In genomic region chr15:52178765-52179164, GRCh38 we compare ENCODE assay signal across 8 cellular contexts. TPM values are rescaled to one million over a fixed set of nuclear protein-coding genes. Genes with fewer than 3 reads are reported as not detected.
DNase-seq lines count a peak whose midpoint lies in the region; ATAC-seq, FAIRE-seq and TF ChIP-seq lines count a peak whose summit lies in the region.

No MANE protein-coding gene starts in this region.

- H3K4me3 ChIP-seq in thyroid gland (replicated peaks in 1 of 3): peak overlapping the region; percentile 3 to 87 (median 77)

- no peak for FAIRE-seq in H54 (lab: Jason Lieb, UNC)

- peak overlapping the region; percentile 60 to 92 (median 88) for H3K27ac ChIP-seq in thyroid gland

- no peaks in the 10 kb centered on the region for H3K9me3 Mint-ChIP-seq in activated T-cell treated with anti-CD3 and anti-CD28 coated beads, Interleukin-2, amount 50 U/mL, for 24 hours
- no peaks in the 10 kb centered on the region for H3K9me3 Mint-ChIP-seq in activated naive CD8-positive, alpha-beta T cell treated with anti-CD3 and anti-CD28 coated beads, Interleukin-2, amount 50 U/mL, for 24 hours

- H3K36me3 Mint-ChIP-seq in activated T-cell treated with anti-CD3 and anti-CD28 coated beads, Interleukin-2, amount 50 U/mL, for 24 hours (ENCODE audit: low read depth): peaks cover 2% of the 10 kb centered on the region
- no peaks in the 10 kb centered on the region for H3K36me3 Mint-ChIP-seq in activated naive CD8-positive, alpha-beta T cell treated with anti-CD3 and anti-CD28 coated beads, Interleukin-2, amount 50 U/mL, for 24 hours (ENCODE audit: low read depth)

- no peaks in the 10 kb centered on the region for H3K36me3 ChIP-seq in thyroid gland

- no peak for DNase-seq in activated T-cell treated with anti-CD3 and anti-CD28 coated beads, Interleukin-2, amount 50 U/mL, for 24 hours
- DNase-seq in activated T-cell treated with anti-CD3 and anti-CD28 coated beads for 4 hours (no peak), left kidney (ENCODE audit: low read depth, low spot score) (peak; percentile 57), thyroid gland (peak; percentile 36 to 42), AML-193 (lab: John Stamatoyannopoulos, UW) (no peak), H54 (ENCODE audit: insufficient read length, low spot score) (no peak)
- DNase-seq in activated naive CD8-positive, alpha-beta T cell treated with anti-CD3 and anti-CD28 coated beads, Interleukin-2, amount 50 U/mL, for 24 hours: no peak

- no peak for ATAC-seq in activated naive CD8-positive, alpha-beta T cell treated with anti-CD3 and anti-CD28 coated beads, Interleukin-2, amount 50 U/mL, for 24 hours
- no peak for ATAC-seq in GM18511 (IDR thresholded peaks at IDR 0.05; ENCODE audit: unreplicated experiment)

- TF ChIP-seq POLR2A in thyroid gland (IDR thresholded peaks at IDR 0.05): no peak
- TF ChIP-seq POLR2A in H54 (IDR thresholded peaks at IDR 0.05; ENCODE audit: low read depth, low read length): no peak

- peak overlapping the region; percentile 92 for H3K27ac Mint-ChIP-seq in activated T-cell treated with anti-CD3 and anti-CD28 coated beads, Interleukin-2, amount 50 U/mL, for 24 hours
- peak overlapping the region; percentile 75 for H3K27ac Mint-ChIP-seq in activated naive CD8-positive, alpha-beta T cell treated with anti-CD3 and anti-CD28 coated beads, Interleukin-2, amount 50 U/mL, for 24 hours

- H3K27me3 ChIP-seq in thyroid gland: no peaks in the 10 kb centered on the region

- 20 to 22% methylated on average over 10 of the region's 10 CpGs for WGBS in thyroid gland, 2 donors

- no peak for TF ChIP-seq CTCF in thyroid gland (IDR thresholded peaks at IDR 0.05)

- H3K4me1 ChIP-seq in thyroid gland: peaks cover 12% of the 10 kb centered on the region in 2 donors

- H3K4me3 Mint-ChIP-seq in activated T-cell treated with anti-CD3 and anti-CD28 coated beads, Interleukin-2, amount 50 U/mL, for 24 hours: peak overlapping the region; percentile 84
- peak overlapping the region; percentile 82 for H3K4me3 Mint-ChIP-seq in activated naive CD8-positive, alpha-beta T cell treated with anti-CD3 and anti-CD28 coated beads, Interleukin-2, amount 50 U/mL, for 24 hours

- peaks cover 37% of the 10 kb centered on the region for H3K4me1 Mint-ChIP-seq in activated T-cell treated with anti-CD3 and anti-CD28 coated beads, Interleukin-2, amount 50 U/mL, for 24 hours (ENCODE audit: low read depth)
- peaks cover 19% of the 10 kb centered on the region for H3K4me1 Mint-ChIP-seq in activated naive CD8-positive, alpha-beta T cell treated with anti-CD3 and anti-CD28 coated beads, Interleukin-2, amount 50 U/mL, for 24 hours

- H3K27me3 Mint-ChIP-seq in activated T-cell treated with anti-CD3 and anti-CD28 coated beads, Interleukin-2, amount 50 U/mL, for 24 hours: no peaks in the 10 kb centered on the region
- H3K27me3 Mint-ChIP-seq in activated naive CD8-positive, alpha-beta T cell treated with anti-CD3 and anti-CD28 coated beads, Interleukin-2, amount 50 U/mL, for 24 hours: no peaks in the 10 kb centered on the region

- no peaks in the 10 kb centered on the region for H3K9me3 ChIP-seq in thyroid gland

- intact Hi-C loops in thyroid gland (cut with DNase I): no loop called here

RNA-seq across cellular contexts. Expression of gene GNB5, which starts 12.4 kb away (rescaled TPM):
- total RNA-seq in thyroid gland: 10 to 100 TPM; 49.6 to 62.1 (median 54.4) TPM

Comparison
In these comparisons a context has a peak if more than half of its experiments do, and no peak if none do; other contexts are left out.
1. DNase-seq: peak in left kidney (single experiment) and thyroid gland (2 of 2); none in activated T-cell treated with anti-CD3 and anti-CD28 coated beads, Interleukin-2, amount 50 U/mL, for 24 hours (single experiment), activated T-cell treated with anti-CD3 and anti-CD28 coated beads for 4 hours (single experiment), activated naive CD8-positive, alpha-beta T cell treated with anti-CD3 and anti-CD28 coated beads, Interleukin-2, amount 50 U/mL, for 24 hours (single experiment), AML-193 (0 of 2) and H54 (single experiment).